In genomic region chr14:53955671-53956426, GRCh38 we compare ENCODE assay signal across 7 cellular contexts. TPM values are rescaled to one million over a fixed set of nuclear protein-coding genes. Genes with fewer than 3 reads are reported as not detected.
DNase-seq lines count a peak whose midpoint lies in the region; ATAC-seq and TF ChIP-seq lines count a peak whose summit lies in the region.

No MANE protein-coding gene starts in this region.

- H3K27me3 ChIP-seq in heart right ventricle: peaks cover 0 to 72% (median 7%) of the 10 kb centered on the region in 7 donors
- H3K27me3 ChIP-seq in gastrocnemius medialis: peaks cover 41 to 72% (median 48%) of the 10 kb centered on the region in 3 donors

- H3K4me3 Mint-ChIP-seq in T-helper 2 cell treated with Interferon-gamma antibody and Interleukin-4, amounts not matched to agents 5 μg/mL and 100 μg/mL, for 36 hours: peak overlapping the region; percentile 70

- in situ Hi-C loops in GM13977 (cut with MboI; ENCODE audit: low pct_unique_long_range_greater_than_20kb, low sequenced_read_pairs, unreplicated experiment) (no loop called here), gastrocnemius medialis (cut with MboI; ENCODE audit: low sequenced_read_pairs in 4 of 4) (no loop called here)

- H3K4me3 ChIP-seq in heart right ventricle: peak overlapping the region; percentile 52 to 83 (median 74)
- H3K4me3 ChIP-seq in gastrocnemius medialis: peak overlapping the region; percentile 60 to 68 (median 66)

- peaks cover 25% of the 10 kb centered on the region for H3K4me1 Mint-ChIP-seq in T-helper 2 cell treated with Interferon-gamma antibody and Interleukin-4, amounts not matched to agents 5 μg/mL and 100 μg/mL, for 36 hours (ENCODE audit: low read depth)

- no peak overlapping the region for H3K27ac Mint-ChIP-seq in T-helper 2 cell treated with Interferon-gamma antibody and Interleukin-4, amounts not matched to agents 5 μg/mL and 100 μg/mL, for 36 hours

- DNase-seq in GM13977 (ENCODE audit: low spot score): peak; percentile 61
- no peak for DNase-seq in T-helper 2 cell treated with Interferon-gamma antibody and Interleukin-4, amounts not matched to agents 5 μg/mL and 100 μg/mL, for 36 hours (ENCODE audit: low spot score)
- peak; percentile 70 to 75 for DNase-seq in heart right ventricle
- DNase-seq in gastrocnemius medialis: peak; percentile 23 to 63
- no peak for DNase-seq in NCI-H82 (lab: John Stamatoyannopoulos, UW)
- DNase-seq in SHP77 (lab: John Stamatoyannopoulos, UW): no peak
- DNase-seq in DMS114 treated with DMSO at 0.1 percent for 48 hours (lab: John Stamatoyannopoulos, UW; ENCODE audit: unreplicated experiment): no peak

- ATAC-seq in heart right ventricle (peak in 7 of 8 donors; percentile 19 to 61 (median 41)), gastrocnemius medialis (peak in 1 of 2 donors; percentile 28)

- peaks cover 2% of the 10 kb centered on the region for H3K36me3 Mint-ChIP-seq in T-helper 2 cell treated with Interferon-gamma antibody and Interleukin-4, amounts not matched to agents 5 μg/mL and 100 μg/mL, for 36 hours (ENCODE audit: low read depth)

- H3K36me3 ChIP-seq in heart right ventricle (peaks cover 0 to 16% (median 0%) of the 10 kb centered on the region in 9 donors), gastrocnemius medialis (no peaks in the 10 kb centered on the region)

- intact Hi-C loops in heart right ventricle (cut with DNase I) (loop anchor here in 5 of 10 donors (2.0 to 10.0 kb wide), 11 partner anchors 141 to 419 kb away; no protein-coding TSS in a partner anchor), gastrocnemius medialis (cut with DNase I; ENCODE audit: low total_unique reads) (loop anchor here (10.0 kb wide), 5 partner anchors 61 to 421 kb away; no protein-coding TSS in a partner anchor)

- H3K27ac ChIP-seq in heart right ventricle: peak overlapping the region; percentile 86 to 98 (median 91)
- H3K27ac ChIP-seq in gastrocnemius medialis: peak overlapping the region; percentile 77 to 84 (median 80)

- WGBS in heart right ventricle, 2 donors: 1% methylated on average over 52 of the region's 52 CpGs

- TF ChIP-seq CTCF in GM13977 (IDR thresholded peaks at IDR 0.05; ENCODE audit: extremely low read depth, insufficient read depth, missing control alignments): no peak
- no peak for TF ChIP-seq CTCF in heart right ventricle (IDR thresholded peaks at IDR 0.05)
- no peak for TF ChIP-seq CTCF in gastrocnemius medialis (IDR thresholded peaks at IDR 0.05 in 4 of 5, conservative IDR thresholded peaks at IDR 0.05 in 1 of 5)

- peaks cover 0 to 48% (median 25%) of the 10 kb centered on the region in 9 donors for H3K4me1 ChIP-seq in heart right ventricle
- peaks cover 4 to 35% of the 10 kb centered on the region in 2 donors for H3K4me1 ChIP-seq in gastrocnemius medialis

- peaks cover 79% of the 10 kb centered on the region for H3K27me3 Mint-ChIP-seq in T-helper 2 cell treated with Interferon-gamma antibody and Interleukin-4, amounts not matched to agents 5 μg/mL and 100 μg/mL, for 36 hours (ENCODE audit: low read depth)

- no peaks in the 10 kb centered on the region for H3K9me3 Mint-ChIP-seq in T-helper 2 cell treated with Interferon-gamma antibody and Interleukin-4, amounts not matched to agents 5 μg/mL and 100 μg/mL, for 36 hours

- TF ChIP-seq POLR2A in gastrocnemius medialis (IDR thresholded peaks at IDR 0.05): no peak

- H3K9me3 ChIP-seq in heart right ventricle (no peaks in the 10 kb centered on the region), gastrocnemius medialis (no peaks in the 10 kb centered on the region)

RNA-seq across cellular contexts. Expression of gene BMP4, which starts 0.8 kb away (rescaled TPM):
- total RNA-seq in heart right ventricle (10 to 100 TPM in 1 of 10 donors, 1 to 10 TPM in 9; 4.4 to 10.6 (median 5.8) TPM), gastrocnemius medialis (1 to 10 TPM; 2.0 to 9.4 (median 7.6) TPM)
- 1 to 10 TPM; 4.7 to 5.0 TPM for polyA plus RNA-seq in heart right ventricle

Comparison
In these comparisons a context has a peak if more than half of its experiments do, and no peak if none do; other contexts are left out.
1. DNase-seq: peak in GM13977 (single experiment), heart right ventricle (2 of 2) and gastrocnemius medialis (2 of 2); none in T-helper 2 cell treated with Interferon-gamma antibody and Interleukin-4, amounts not matched to agents 5 μg/mL and 100 μg/mL, for 36 hours (single experiment), NCI-H82 (single experiment), SHP77 (0 of 2) and DMS114 treated with DMSO at 0.1 percent for 48 hours (single experiment).